In genomic region chr19:16928351-16928750, GRCh38 we compare ENCODE assay signal across 34 cellular contexts.
"Had no signal": no experiment of that assay in that cellular context is flagged by ENCODE, and none has a peak within 500 bp of the region (broad histone marks: within the 10 kb centered on the region; RNA-seq: fewer than 3 reads in every experiment).

No MANE protein-coding gene starts in this region.

- DNase-seq: activated effector memory CD4-positive, alpha-beta T cell treated with Interleukin-2 at 50 U/mL for 16 hours; activated gamma-delta T cell; activated gamma-delta T cell treated with Interleukin-2 at 50 U/mL for 16 hours; activated naive CD4-positive, alpha-beta T cell; activated naive CD4-positive, alpha-beta T cell treated with anti-CD3 and anti-CD28 coated beads for 36 hours; activated naive CD4-positive, alpha-beta T cell treated with anti-CD3 and anti-CD28 coated beads, Interleukin-2, amount 10 ng/mL, durations not matched to agents 7 days and 5 days; activated naive CD4-positive, alpha-beta T cell treated with anti-CD3 and anti-CD28 coated beads, Interleukin-2, amount 50 U/mL, for 16 hours; activated naive CD4-positive, alpha-beta T cell treated with Interleukin-2 at 50 U/mL for 16 hours; activated naive CD8-positive, alpha-beta T cell treated with anti-CD3 and anti-CD28 coated beads for 36 hours; activated naive CD8-positive, alpha-beta T cell treated with anti-CD3 and anti-CD28 coated beads, Interleukin-2, amount 10 ng/mL, durations not matched to agents 7 days and 5 days; activated naive CD8-positive, alpha-beta T cell treated with anti-CD3 and anti-CD28 coated beads, Interleukin-2, amount 50 U/mL, for 24 hours; activated T-cell treated with anti-CD3 and anti-CD28 coated beads, Interleukin-2, amount 50 U/mL, for 4 hours; activated T-cell treated with anti-CD3 and anti-CD28 coated beads, Interleukin-2, amount 50 U/mL, for 48 hours; activated T-cell treated with anti-CD3 and anti-CD28 coated beads, Interleukin-2, amount 50 U/mL, for 72 hours; adrenal gland; amniotic stem cell; amygdala; anterior cingulate cortex; body of pancreas; brain microvascular endothelial cell; caudate nucleus; central memory CD4-positive, alpha-beta T cell; cerebellar nuclear complex had no signal

- H3K4me3 ChIP-seq: adrenal gland, ascending aorta, body of pancreas, breast epithelium, cardiac muscle cell had no signal

- H3K27ac ChIP-seq: adrenal gland, ascending aorta, body of pancreas, brain microvascular endothelial cell, breast epithelium, cardiac muscle cell had no signal

- H3K4me3 Mint-ChIP-seq: activated naive CD4-positive, alpha-beta T cell treated with anti-CD3 and anti-CD28 coated beads for 36 hours; activated naive CD4-positive, alpha-beta T cell treated with anti-CD3 and anti-CD28 coated beads, Interleukin-2, amount 10 ng/mL, durations not matched to agents 7 days and 5 days; activated naive CD4-positive, alpha-beta T cell treated with anti-CD3 and anti-CD28 coated beads, Interleukin-2, amount 50 U/mL, for 24 hours; activated naive CD8-positive, alpha-beta T cell; activated naive CD8-positive, alpha-beta T cell treated with anti-CD3 and anti-CD28 coated beads for 36 hours; activated naive CD8-positive, alpha-beta T cell treated with anti-CD3 and anti-CD28 coated beads, Interleukin-2, amount 10 ng/mL, durations not matched to agents 7 days and 5 days; activated naive CD8-positive, alpha-beta T cell treated with anti-CD3 and anti-CD28 coated beads, Interleukin-2, amount 50 U/mL, for 24 hours; activated T-cell treated with anti-CD3 and anti-CD28 coated beads, Interleukin-2, amount 50 U/mL, for 4 hours; activated T-cell treated with anti-CD3 and anti-CD28 coated beads, Interleukin-2, amount 50 U/mL, for 72 hours; activated T-helper 1 cell treated with anti-CD3 and anti-CD28 coated beads, Interleukin-12 subunit alpha, Interleukin-12 subunit beta, Interleukin-2, Interleukin-4 antibody, amounts not matched to agents 30 ng/mL and 10 ng/mL and 1 ng/mL, durations not matched to agents 14 hours and 24 hours and 36 hours; activated T-helper 17 cell treated with anti-CD3 and anti-CD28 coated beads, Interleukin-2, amount 50 U/mL, for 72 hours; brain; central memory CD8-positive, alpha-beta T cell had no signal

- H3K36me3 Mint-ChIP-seq: activated naive CD8-positive, alpha-beta T cell treated with anti-CD3 and anti-CD28 coated beads for 36 hours; activated naive CD8-positive, alpha-beta T cell treated with anti-CD3 and anti-CD28 coated beads, Interleukin-2, amount 10 ng/mL, durations not matched to agents 7 days and 5 days had no signal

- H3K36me3 ChIP-seq: adrenal gland, ascending aorta, brain microvascular endothelial cell, breast epithelium, cardiac muscle cell had no signal

- H3K4me1 Mint-ChIP-seq: activated naive CD4-positive, alpha-beta T cell treated with anti-CD3 and anti-CD28 coated beads, Interleukin-2, amount 10 ng/mL, durations not matched to agents 7 days and 5 days; activated naive CD4-positive, alpha-beta T cell treated with anti-CD3 and anti-CD28 coated beads, Interleukin-2, amount 50 U/mL, for 24 hours; activated naive CD8-positive, alpha-beta T cell treated with anti-CD3 and anti-CD28 coated beads for 36 hours; activated naive CD8-positive, alpha-beta T cell treated with anti-CD3 and anti-CD28 coated beads, Interleukin-2, amount 10 ng/mL, durations not matched to agents 7 days and 5 days; activated naive CD8-positive, alpha-beta T cell treated with anti-CD3 and anti-CD28 coated beads, Interleukin-2, amount 50 U/mL, for 24 hours; activated T-helper 17 cell treated with anti-CD3 and anti-CD28 coated beads, Interleukin-2, amount 50 U/mL, for 72 hours; brain; central memory CD8-positive, alpha-beta T cell had no signal

- H3K27me3 ChIP-seq: adrenal gland, ascending aorta, body of pancreas, brain microvascular endothelial cell, breast epithelium, cardiac muscle cell had no signal

- H3K9me3 ChIP-seq: adrenal gland, ascending aorta had no signal

- ATAC-seq: activated naive CD4-positive, alpha-beta T cell treated with anti-CD3 and anti-CD28 coated beads, Interleukin-2, amount 50 U/mL, for 72 hours; activated naive CD8-positive, alpha-beta T cell treated with anti-CD3 and anti-CD28 coated beads, Interleukin-2, amount 50 U/mL, for 24 hours; activated T-cell treated with anti-CD3 and anti-CD28 coated beads, Interleukin-2, amount 50 U/mL, for 4 hours; activated T-cell treated with anti-CD3 and anti-CD28 coated beads, Interleukin-2, amount 50 U/mL, for 72 hours; activated T-helper 17 cell treated with anti-CD3 and anti-CD28 coated beads, Interleukin-2, amount 50 U/mL, for 72 hours; body of pancreas had no signal

- H3K27ac Mint-ChIP-seq: activated naive CD4-positive, alpha-beta T cell treated with anti-CD3 and anti-CD28 coated beads for 36 hours; activated naive CD4-positive, alpha-beta T cell treated with anti-CD3 and anti-CD28 coated beads, Interleukin-2, amount 10 ng/mL, durations not matched to agents 7 days and 5 days; activated naive CD4-positive, alpha-beta T cell treated with anti-CD3 and anti-CD28 coated beads, Interleukin-2, amount 50 U/mL, for 24 hours; activated naive CD4-positive, alpha-beta T cell treated with anti-CD3 and anti-CD28 coated beads, Interleukin-2, amount 50 U/mL, for 72 hours; activated naive CD8-positive, alpha-beta T cell; activated naive CD8-positive, alpha-beta T cell treated with anti-CD3 and anti-CD28 coated beads for 36 hours; activated naive CD8-positive, alpha-beta T cell treated with anti-CD3 and anti-CD28 coated beads, Interleukin-2, amount 10 ng/mL, durations not matched to agents 7 days and 5 days; activated naive CD8-positive, alpha-beta T cell treated with anti-CD3 and anti-CD28 coated beads, Interleukin-2, amount 50 U/mL, for 24 hours; activated T-cell treated with anti-CD3 and anti-CD28 coated beads, Interleukin-2, amount 50 U/mL, for 72 hours; activated T-helper 1 cell treated with anti-CD3 and anti-CD28 coated beads, Interleukin-12 subunit alpha, Interleukin-12 subunit beta, Interleukin-2, Interleukin-4 antibody, amounts not matched to agents 30 ng/mL and 10 ng/mL and 1 ng/mL, durations not matched to agents 14 hours and 24 hours and 36 hours; activated T-helper 17 cell treated with anti-CD3 and anti-CD28 coated beads, Interleukin-2, amount 50 U/mL, for 72 hours; activated T-helper 2 cell treated with anti-CD3 and anti-CD28 coated beads, Interferon-gamma antibody, Interleukin-2, Interleukin-4, amounts not matched to agents 10 μg/mL and 5 μg/mL and 100 μg/mL, durations not matched to agents 14 hours and 24 hours and 36 hours; brain had no signal

- H3K27me3 Mint-ChIP-seq: activated naive CD8-positive, alpha-beta T cell had no signal

- H3K4me1 ChIP-seq: adrenal gland, ascending aorta, body of pancreas, breast epithelium had no signal
